Comparison of ENCODE assay signal across 29 cellular contexts in genomic region chr15:49830411-49830810, GRCh38.
DNase-seq lines count a peak whose midpoint lies in the region; ATAC-seq, FAIRE-seq and TF ChIP-seq lines count a peak whose summit lies in the region.
"Had no signal": no experiment of that assay in that cellular context is flagged by ENCODE, and none has a peak within 500 bp of the region (broad histone marks: within the 10 kb centered on the region; RNA-seq: fewer than 3 reads in every experiment).

No MANE protein-coding gene starts in this region.

- H4K91ac ChIP-seq in trophoblast cell (ENCODE audit: low read depth, low read length), result no peak overlapping the region

- in situ Hi-C loops in SK-MEL-5 (cut with HindIII; ENCODE audit: low pct_unique_long_range_greater_than_20kb, low sequenced_read_pairs), result no loop called here

- no peaks in the 10 kb centered on the region for H3K9me3 ChIP-seq in BLaER1
- H3K9me3 ChIP-seq in trophoblast cell (ENCODE audit: insufficient read depth, low read depth, low read length), result no peaks in the 10 kb centered on the region
- H3K9me3 ChIP-seq: lower lobe of right lung, stomach, upper lobe of left lung had no signal

- no peak overlapping the region for H3K23ac ChIP-seq in trophoblast cell (ENCODE audit: low read length)

- H4K8ac ChIP-seq in trophoblast cell (ENCODE audit: low read depth, low read length), result no peak overlapping the region

- H3K27ac ChIP-seq in BLaER1, result no peak overlapping the region
- H3K27ac ChIP-seq in trophoblast cell (ENCODE audit: low read depth, low read length), result peak overlapping the region; percentile 53
- H3K27ac ChIP-seq: foreskin keratinocyte, lower lobe of right lung, stomach, upper lobe of left lung had no signal

- H3K27me3 ChIP-seq in BLaER1 (no peaks in the 10 kb centered on the region), trophoblast cell (ENCODE audit: insufficient read depth, low read length) (no peaks in the 10 kb centered on the region)
- H3K27me3 ChIP-seq: foreskin keratinocyte, hepatocyte, stomach, upper lobe of left lung had no signal

- no peaks in the 10 kb centered on the region for H3K79me2 ChIP-seq in trophoblast cell (ENCODE audit: control insufficient read depth, insufficient read depth, low read length, poor library complexity)
- H3K79me2 ChIP-seq: hepatocyte had no signal

- no peak overlapping the region for H2BK5ac ChIP-seq in trophoblast cell (ENCODE audit: low read depth, low read length, poor library complexity)

- no CpG with 5 or more reads among the region's 3 CpGs for WGBS in trophoblast cell (ENCODE audit: extremely low coverage, insufficient coverage, insufficient read length)

- no peak overlapping the region for H4K12ac ChIP-seq in trophoblast cell (ENCODE audit: low read depth, low read length)

- H3K79me1 ChIP-seq in trophoblast cell (ENCODE audit: low read length), result peaks cover 3% of the 10 kb centered on the region

- H3K4me1 ChIP-seq in BLaER1 (peaks cover 7% of the 10 kb centered on the region), trophoblast cell (ENCODE audit: control insufficient read depth in 1 of 2, insufficient read depth in 2 of 2, low read length in 2 of 2) (peaks cover 4 to 10% of the 10 kb centered on the region in 2 experiments)
- H3K4me1 ChIP-seq: foreskin keratinocyte, lower lobe of right lung, stomach, upper lobe of left lung had no signal

- no peak overlapping the region for H2BK12ac ChIP-seq in trophoblast cell (ENCODE audit: low read length)

- H3K36me3 ChIP-seq in BLaER1 (no peaks in the 10 kb centered on the region), trophoblast cell (ENCODE audit: control insufficient read depth in 1 of 2, insufficient read depth in 2 of 2, low read length in 2 of 2) (no peaks in the 10 kb centered on the region)
- H3K36me3 ChIP-seq: lower lobe of right lung, stomach, upper lobe of left lung had no signal

- no peaks in the 10 kb centered on the region for H4K20me1 ChIP-seq in BLaER1

- no peak overlapping the region for H3K9ac ChIP-seq in BLaER1
- no peak overlapping the region for H3K9ac ChIP-seq in trophoblast cell (ENCODE audit: low read length)

- H2BK120ac ChIP-seq in trophoblast cell (ENCODE audit: insufficient read depth, low read length, poor library complexity), result no peak overlapping the region

- no peak for TF ChIP-seq CTCF in fibroblast of pulmonary artery (IDR thresholded peaks at IDR 0.05; ENCODE audit: low read length, missing control alignments)
- no peak for TF ChIP-seq CTCF in D721Med (IDR thresholded peaks at IDR 0.05; ENCODE audit: insufficient read depth, missing control alignments)

- H2AK5ac ChIP-seq in trophoblast cell (ENCODE audit: low read length), result no peak overlapping the region

- no peak for FAIRE-seq in D721Med (lab: Jason Lieb, UNC)
- FAIRE-seq: bronchial epithelial cell, endometrium, GM18507, islet of Langerhans had no signal

- H3K14ac ChIP-seq in trophoblast cell (ENCODE audit: low read length), result no peak overlapping the region

- 0 out of 2 replicates have a peak overlapping the region, but pooled peaks have one; percentile 1 for H3K4me2 ChIP-seq in BLaER1
- H3K4me2 ChIP-seq in trophoblast cell (ENCODE audit: low read length), result no peak overlapping the region
- H3K4me2 ChIP-seq: hepatocyte had no signal

- H3K18ac ChIP-seq in trophoblast cell (ENCODE audit: low read length), result no peak overlapping the region

- no peak overlapping the region for H3K4ac ChIP-seq in trophoblast cell (ENCODE audit: low read depth, low read length)

- ATAC-seq in HG03196 (IDR thresholded peaks at IDR 0.05; ENCODE audit: unreplicated experiment), result no peak
- ATAC-seq: activated CD4-positive, CD25-positive, alpha-beta regulatory T cell treated with anti-CD3 and anti-CD28 coated beads, Interleukin-2, amount 50 U/mL, for 24 hours; foreskin keratinocyte; lower lobe of right lung had no signal

- peak; percentile 57 for DNase-seq in SK-MEL-5 (ENCODE audit: low read depth, low spot score)
- peak; percentile 67 for DNase-seq in fibroblast of pulmonary artery (ENCODE audit: low read depth)
- DNase-seq in trophoblast cell, result peak; percentile 6 to 73
- DNase-seq in NCI-H82 (lab: John Stamatoyannopoulos, UW), result no peak
- DNase-seq in activated CD4-positive, alpha-beta T cell treated with anti-CD3 and anti-CD28 coated beads for 1 hour, result no peak
- no peak for DNase-seq in D721Med (ENCODE audit: insufficient read length, low spot score)
- DNase-seq: ACHN; activated T-cell treated with anti-CD3 and anti-CD28 coated beads, Interleukin-2, amount 50 U/mL, for 1 hour; amniotic stem cell; CD4-positive, CD25-positive, alpha-beta regulatory T cell; cortex of kidney; foreskin keratinocyte; H9; KG1; lower lobe of right lung; NCI-H1048; NCI-H187; NCI-H774; Right ventricle myocardium superior; stomach; upper lobe of left lung had no signal

- no peak overlapping the region for H3K4me3 ChIP-seq in BLaER1
- H3K4me3 ChIP-seq in fibroblast of pulmonary artery (replicated peaks; ENCODE audit: low read depth, low read length), result no peak overlapping the region
- no peak overlapping the region for H3K4me3 ChIP-seq in trophoblast cell (ENCODE audit: low read depth, low read length)
- H3K4me3 ChIP-seq: hepatocyte, lower lobe of right lung, stomach, upper lobe of left lung had no signal

- H2AFZ ChIP-seq in trophoblast cell (ENCODE audit: insufficient read depth, low read length, poor library complexity), result no peak overlapping the region
- H2AFZ ChIP-seq: hepatocyte had no signal

Comparison
In these comparisons a context has a peak if more than half of its experiments do, and no peak if none do; other contexts are left out.
1. DNase-seq: peak in SK-MEL-5 (single experiment), fibroblast of pulmonary artery (single experiment) and trophoblast cell (2 of 2); none in NCI-H82 (single experiment), activated CD4-positive, alpha-beta T cell treated with anti-CD3 and anti-CD28 coated beads for 1 hour (single experiment) and D721Med (single experiment).